1 cellular context compared by ENCODE assay signal in the genomic region with DNA sequence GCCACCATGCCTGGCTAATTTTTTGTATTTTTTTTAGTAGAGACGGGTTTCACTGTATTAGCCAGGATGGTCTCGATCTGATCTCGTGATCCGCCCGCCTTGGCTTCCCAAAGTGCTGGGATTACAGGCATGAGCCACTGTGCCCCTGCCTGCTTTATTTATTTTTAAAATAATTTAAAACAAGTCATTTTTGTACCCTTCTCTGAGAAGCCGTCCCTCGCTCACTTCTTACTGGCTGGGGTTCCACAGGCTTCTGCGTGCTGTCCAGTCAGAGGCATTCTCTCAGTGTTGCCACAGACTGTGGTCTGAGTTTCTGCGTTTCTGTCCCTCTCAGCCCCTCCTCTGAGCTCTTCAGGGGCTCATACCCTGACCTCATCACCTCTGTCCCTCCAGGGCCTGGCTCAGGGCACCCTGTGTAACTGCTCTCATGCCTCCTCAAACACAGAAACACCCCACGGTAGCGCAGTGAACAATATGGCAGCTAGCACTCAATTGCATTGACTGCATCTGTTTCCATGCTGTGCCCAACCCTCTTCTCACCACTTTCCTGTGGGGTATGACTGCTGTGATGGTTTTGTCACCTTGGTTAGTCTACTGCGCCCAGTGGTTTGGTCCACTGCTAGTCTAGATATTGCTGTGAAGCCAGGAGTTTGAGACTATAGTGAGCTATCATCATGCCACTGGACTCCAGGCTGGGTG.
TF ChIP-seq lines count a peak whose summit lies in the region.

No MANE protein-coding gene starts in this region.

TF ChIP-seq in GM12891, 5 proteins besides CTCF, POLR2A, EP300 and RAD21 (continued from another document):
- no peak for TF ChIP-seq POLR2AphosphoS5 (IDR thresholded peaks at IDR 0.05; ENCODE audit: low read depth, low read length)
